Comparison of ENCODE assay signal across 11 cellular contexts in the genomic region with DNA sequence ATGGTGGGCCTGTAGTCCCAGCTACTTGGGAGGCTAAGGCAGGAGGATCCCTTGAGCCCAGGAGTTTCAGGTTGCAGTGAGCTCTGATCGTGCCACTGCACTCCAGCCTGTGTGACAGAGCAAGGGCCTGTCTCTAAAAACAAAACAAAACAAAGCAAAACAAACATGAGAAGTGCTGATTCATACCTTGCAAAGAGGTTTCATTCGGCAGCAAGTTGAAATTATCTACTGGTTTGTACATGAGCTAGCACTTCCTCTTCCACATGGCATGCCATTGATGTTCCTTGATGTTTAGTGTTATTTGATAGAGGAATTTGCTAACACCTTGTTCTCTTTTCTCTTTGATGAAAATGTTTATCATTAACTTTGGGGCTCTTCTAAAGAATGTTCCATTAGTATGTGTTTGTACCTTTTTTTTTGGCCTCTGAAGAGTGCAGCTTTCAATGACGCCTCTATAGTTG.
DNase-seq lines count a peak whose midpoint lies in the region; ATAC-seq and TF ChIP-seq lines count a peak whose summit lies in the region.
"Had no signal": no experiment of that assay in that cellular context is flagged by ENCODE, and none has a peak within 500 bp of the region (broad histone marks: within the 10 kb centered on the region; RNA-seq: fewer than 3 reads in every experiment).

No MANE protein-coding gene starts in this region.

- no peaks in the 10 kb centered on the region for H3K9me3 Mint-ChIP-seq in stimulated activated naive B cell treated with anti-CD40 and anti-IgM and Interleukin-4, amounts not matched to agents 10 μg/mL and 1 μg/mL and 100 μg/mL, for 72 hours
- H3K9me3 Mint-ChIP-seq in nephron progenitor cell = peaks cover 4% of the 10 kb centered on the region
- H3K9me3 Mint-ChIP-seq: activated CD4-positive, alpha-beta T cell treated with anti-CD3 and anti-CD28 coated beads, Interleukin-2, amount 10 ng/mL, durations not matched to agents 7 days and 5 days; natural killer cell treated with Interleukin-12 subunit alpha and Interleukin-12 subunit beta and Interleukin-15 and Interleukin-18, amount 100 ng/mL, for 72 hours had no signal

- peaks cover 7 to 18% of the 10 kb centered on the region in 2 donors for H3K4me1 Mint-ChIP-seq in stimulated activated naive B cell treated with anti-CD40 and anti-IgM and Interleukin-4, amounts not matched to agents 10 μg/mL and 1 μg/mL and 100 μg/mL, for 72 hours
- peaks cover 4% of the 10 kb centered on the region for H3K4me1 Mint-ChIP-seq in nephron progenitor cell

- DNase-seq in SIG-M5 treated with dmso at 0.1 percent for 504 hours (lab: John Stamatoyannopoulos, UW; ENCODE audit: unreplicated experiment) = peak; percentile 45
- no peak for DNase-seq in SIG-M5 (lab: John Stamatoyannopoulos, UW)
- DNase-seq in SKM-1 treated with dmso at 0.1 percent for 144 hours (lab: John Stamatoyannopoulos, UW; ENCODE audit: unreplicated experiment) = peak; percentile 19
- DNase-seq in stimulated activated naive B cell treated with anti-CD40 and anti-IgM and Interleukin-4, amounts not matched to agents 10 μg/mL and 1 μg/mL and 100 μg/mL, for 72 hours = no peak
- DNase-seq in retina = no peak
- no peak for DNase-seq in nephron progenitor cell
- DNase-seq in RWPE1 (ENCODE audit: low spot score) = no peak
- DNase-seq: activated CD4-positive, alpha-beta T cell treated with anti-CD3 and anti-CD28 coated beads, Interleukin-2, amount 10 ng/mL, durations not matched to agents 7 days and 5 days; heart left ventricle had no signal

- no peaks in the 10 kb centered on the region for H3K27me3 Mint-ChIP-seq in stimulated activated naive B cell treated with anti-CD40 and anti-IgM and Interleukin-4, amounts not matched to agents 10 μg/mL and 1 μg/mL and 100 μg/mL, for 72 hours
- H3K27me3 Mint-ChIP-seq in nephron progenitor cell (ENCODE audit: low read depth, poor library complexity) = peaks cover 12% of the 10 kb centered on the region

- H3K27ac Mint-ChIP-seq in stimulated activated naive B cell treated with anti-CD40 and anti-IgM and Interleukin-4, amounts not matched to agents 10 μg/mL and 1 μg/mL and 100 μg/mL, for 72 hours = peak overlapping the region; percentile 54
- H3K27ac Mint-ChIP-seq in nephron progenitor cell = no peak overlapping the region
- H3K27ac Mint-ChIP-seq: activated CD4-positive, alpha-beta T cell treated with anti-CD3 and anti-CD28 coated beads, Interleukin-2, amount 10 ng/mL, durations not matched to agents 7 days and 5 days had no signal

- peak; percentile 59 for ATAC-seq in HG03175 (IDR thresholded peaks at IDR 0.05; ENCODE audit: unreplicated experiment)
- no peak for ATAC-seq in stimulated activated naive B cell treated with anti-CD40 and anti-IgM and Interleukin-4, amounts not matched to agents 10 μg/mL and 1 μg/mL and 100 μg/mL, for 72 hours (replicated peaks)
- ATAC-seq: heart left ventricle had no signal

- H3K36me3 Mint-ChIP-seq in stimulated activated naive B cell treated with anti-CD40 and anti-IgM and Interleukin-4, amounts not matched to agents 10 μg/mL and 1 μg/mL and 100 μg/mL, for 72 hours = no peaks in the 10 kb centered on the region
- H3K36me3 Mint-ChIP-seq in nephron progenitor cell (ENCODE audit: low read depth) = no peaks in the 10 kb centered on the region
- H3K36me3 Mint-ChIP-seq: natural killer cell treated with Interleukin-12 subunit alpha and Interleukin-12 subunit beta and Interleukin-15 and Interleukin-18, amount 100 ng/mL, for 72 hours had no signal

- H3K4me3 Mint-ChIP-seq in stimulated activated naive B cell treated with anti-CD40 and anti-IgM and Interleukin-4, amounts not matched to agents 10 μg/mL and 1 μg/mL and 100 μg/mL, for 72 hours = no peak overlapping the region
- no peak overlapping the region for H3K4me3 Mint-ChIP-seq in nephron progenitor cell
- H3K4me3 Mint-ChIP-seq: activated CD4-positive, alpha-beta T cell treated with anti-CD3 and anti-CD28 coated beads, Interleukin-2, amount 10 ng/mL, durations not matched to agents 7 days and 5 days; natural killer cell treated with Interleukin-12 subunit alpha and Interleukin-12 subunit beta and Interleukin-15 and Interleukin-18, amount 100 ng/mL, for 72 hours had no signal

- POLR2A ChIA-PET in RWPE1 (lab: Yijun Ruan, JAX; ENCODE audit: low non-redundant PET) = no interaction called here

- TF ChIP-seq CTCF in nephron progenitor cell (IDR thresholded peaks at IDR 0.05) (no peak), RWPE1 (conservative IDR thresholded peaks at IDR 0.05; ENCODE audit: low read depth) (no peak)

- H3K27ac ChIP-seq in RWPE1 = no peak overlapping the region

- CTCF ChIA-PET in RWPE1 (lab: Yijun Ruan, JAX) = interaction anchor here (0.9 kb wide), 1 partner anchor 63 kb away, joined by 3 read pairs; no protein-coding TSS in a partner anchor

Comparison
In these comparisons a context has a peak if more than half of its experiments do, and no peak if none do; other contexts are left out.
1. DNase-seq: peak in SIG-M5 treated with dmso at 0.1 percent for 504 hours (single experiment) and SKM-1 treated with dmso at 0.1 percent for 144 hours (single experiment); none in SIG-M5 (single experiment), stimulated activated naive B cell treated with anti-CD40 and anti-IgM and Interleukin-4, amounts not matched to agents 10 μg/mL and 1 μg/mL and 100 μg/mL, for 72 hours (single experiment), retina (single experiment), nephron progenitor cell (single experiment) and RWPE1 (single experiment).